Comparison of ENCODE assay signal across 17 cellular contexts in the genomic region with DNA sequence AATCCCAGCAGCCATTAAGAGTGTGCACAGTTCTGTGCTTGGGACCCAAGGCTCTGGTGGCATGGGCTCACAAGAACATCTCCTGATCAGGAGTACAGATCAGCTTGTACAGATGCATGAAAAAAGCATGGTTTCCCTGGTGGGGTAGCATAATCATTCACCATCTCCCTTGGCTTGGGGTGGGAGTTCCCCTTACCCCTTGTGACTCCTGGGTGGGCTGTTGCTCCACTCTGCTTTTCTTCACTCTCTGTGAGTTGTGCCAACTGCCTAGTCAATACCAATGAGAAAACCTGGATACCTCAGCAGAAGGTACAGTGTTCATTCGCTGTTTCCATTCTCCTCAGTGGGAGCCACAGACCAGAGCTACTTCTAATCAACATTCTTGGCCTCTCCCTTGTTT. TPM values are rescaled to one million over a fixed set of nuclear protein-coding genes. Genes with fewer than 3 reads are reported as not detected.
DNase-seq lines count a peak whose midpoint lies in the region; ATAC-seq, FAIRE-seq and TF ChIP-seq lines count a peak whose summit lies in the region.
"Had no signal": no experiment of that assay in that cellular context is flagged by ENCODE, and none has a peak within 500 bp of the region (broad histone marks: within the 10 kb centered on the region; RNA-seq: fewer than 3 reads in every experiment).

No MANE protein-coding gene starts in this region.

- no peak for TF ChIP-seq RAD21 in GM12878 (IDR thresholded peaks at IDR 0.05; ENCODE audit: insufficient read depth, low read depth, low read length)

- POLR2A ChIA-PET in Caco-2 (lab: Charles Lee) (no interaction called here), GM12878 (lab: Charles Lee) (interaction anchor here (0.6 to 0.9 kb wide), 2 partner anchors 12 to 225 kb away, joined by 3 read pairs; no protein-coding TSS in a partner anchor)

- H3K27me3 ChIP-seq in Caco-2 (replicated peaks; ENCODE audit: control insufficient read depth, insufficient read depth, low read length): no peaks in the 10 kb centered on the region
- H3K27me3 ChIP-seq in GM12878 (replicated peaks in 1 of 2; ENCODE audit: control insufficient read depth in 2 of 2, insufficient read depth in 2 of 2, low read length in 1 of 2): no peaks in the 10 kb centered on the region
- no peaks in the 10 kb centered on the region for H3K27me3 ChIP-seq in tibial nerve
- H3K27me3 ChIP-seq: BLaER1 treated with 17β-estradiol and CSF1 and Interleukin-3, amounts not matched to agents 10 nM and 100 nM had no signal

- H3K36me3 Mint-ChIP-seq in Caco-2 (ENCODE audit: insufficient read depth, unreplicated experiment) (no peaks in the 10 kb centered on the region), naive B cell (peaks cover 10 to 17% of the 10 kb centered on the region in 2 donors)
- H3K36me3 Mint-ChIP-seq: CD8-positive, alpha-beta T cell had no signal

- H3K9me3 Mint-ChIP-seq in Caco-2 (ENCODE audit: unreplicated experiment) (peaks cover 8% of the 10 kb centered on the region), naive B cell (peaks cover 2 to 23% (median 7%) of the 10 kb centered on the region in 7 donors)

- no peak for DNase-seq in Caco-2
- no peak for DNase-seq in GM12878 (ENCODE audit: low read depth, low spot score)
- no peak for DNase-seq in naive B cell
- no peak for DNase-seq in HT-29 (ENCODE audit: low spot score)
- DNase-seq in DMS53 (lab: John Stamatoyannopoulos, UW): no peak
- DNase-seq in NAMALWA (ENCODE audit: low spot score): no peak
- no peak for DNase-seq in tibial nerve (ENCODE audit: low spot score in 2 of 2)
- DNase-seq: 8988T; CD8-positive, alpha-beta T cell; DMS 273 treated with DMSO at 0.1 percent for 48 hours; H9 had no signal

- H3K79me2 ChIP-seq in GM12878 (ENCODE audit: control insufficient read depth, insufficient read depth, low read length): no peaks in the 10 kb centered on the region

- BruUV-seq in Caco-2 (replicated peaks; lab: Mats Ljungman, UMichigan) (no TSS peak), GM12878 (replicated peaks; lab: Mats Ljungman, UMichigan) (no TSS peak)

- intact Hi-C loops in Caco-2 (cut with micrococcal nuclease; ENCODE audit: unreplicated experiment) (no loop called here), GM12878 (cut with micrococcal nuclease; ENCODE audit: unreplicated experiment) (no loop called here)

- TF ChIP-seq EP300 in GM12878 (IDR thresholded peaks at IDR 0.05; ENCODE audit: borderline replicate concordance in 1 of 2, control insufficient read depth in 1 of 2, low read depth in 2 of 2, low read length in 2 of 2) (no peak), tibial nerve (IDR thresholded peaks at IDR 0.05) (no peak)

- H3K4me3 ChIP-seq in Caco-2 (ENCODE audit: low read depth, low read length): no peak overlapping the region
- H3K4me3 ChIP-seq in GM12878: no peak overlapping the region
- no peak overlapping the region for H3K4me3 ChIP-seq in tibial nerve
- H3K4me3 ChIP-seq: BLaER1 treated with 17β-estradiol and CSF1 and Interleukin-3, amounts not matched to agents 10 nM and 100 nM had no signal

- ATAC-seq in GM12878 (peak; percentile 22; the same call in 2 of the 3 replicates), naive B cell (ENCODE audit: low read depth in 2 of 2) (peak in 1 of 2 donors; percentile 54)
- ATAC-seq: CD8-positive, alpha-beta T cell had no signal

- H2AFZ ChIP-seq in GM12878 (ENCODE audit: control insufficient read depth, low read depth, low read length): no peak overlapping the region

- SMC1A ChIA-PET in GM12878 (lab: Charles Lee; ENCODE audit: uncharacterized antibody, unreplicated experiment): interaction anchor here (0.9 kb wide), 1 partner anchor 59 kb away, joined by 3 read pairs; no protein-coding TSS in a partner anchor

- no peak for FAIRE-seq in GM12878 (lab: Jason Lieb, UNC)
- FAIRE-seq: G401.6, GM19239, H1 had no signal

- no peaks in the 10 kb centered on the region for H3K4me1 Mint-ChIP-seq in Caco-2 (ENCODE audit: low read depth, unreplicated experiment)
- H3K4me1 Mint-ChIP-seq in naive B cell: peaks cover 23 to 34% (median 24%) of the 10 kb centered on the region in 3 donors
- H3K4me1 Mint-ChIP-seq: H9 had no signal

- H3K27me3 Mint-ChIP-seq in Caco-2 (ENCODE audit: insufficient read depth, unreplicated experiment): no peaks in the 10 kb centered on the region
- H3K27me3 Mint-ChIP-seq in naive B cell: no peaks in the 10 kb centered on the region

- no peak for TF ChIP-seq POLR2A in GM12878 (IDR thresholded peaks at IDR 0.05; ENCODE audit: low read depth, low read length)
- TF ChIP-seq POLR2A in tibial nerve (IDR thresholded peaks at IDR 0.05): no peak

- H3K4me3 Mint-ChIP-seq in Caco-2 (ENCODE audit: unreplicated experiment) (no peak overlapping the region), naive B cell (peak overlapping the region in 5 of 8 donors; percentile 2 to 64 (median 36))
- H3K4me3 Mint-ChIP-seq: CD8-positive, alpha-beta T cell; H9 had no signal

- H3K9me3 ChIP-seq in Caco-2 (no peaks in the 10 kb centered on the region), GM12878 (replicated peaks; ENCODE audit: control insufficient read depth, insufficient read depth, low read length) (peaks cover 5% of the 10 kb centered on the region; the same call in 2 of the 3 replicates), tibial nerve (no peaks in the 10 kb centered on the region)

- no peak for TF ChIP-seq CTCF in Caco-2 (IDR thresholded peaks at IDR 0.05; ENCODE audit: insufficient read depth in 1 of 2, low read depth in 1 of 2, low read length in 1 of 2, severe bottlenecking in 1 of 2, unreplicated experiment in 1 of 2)
- no peak for TF ChIP-seq CTCF in GM12878 (IDR thresholded peaks at IDR 0.05 in 2 of 3, conservative IDR thresholded peaks at IDR 0.05 in 1 of 3; ENCODE audit: control insufficient read depth in 2 of 3, extremely low read depth in 1 of 3, insufficient read depth in 1 of 3, low read depth in 3 of 3, low read length in 3 of 3)
- TF ChIP-seq CTCF in tibial nerve (IDR thresholded peaks at IDR 0.05): no peak

- no peak overlapping the region for H3K4me2 ChIP-seq in GM12878 (ENCODE audit: control insufficient read depth, insufficient read depth)
- H3K4me2 ChIP-seq: BLaER1 treated with 17β-estradiol and CSF1 and Interleukin-3, amounts not matched to agents 10 nM and 100 nM had no signal

- 60% methylated on average over 1 of the region's 1 CpG for WGBS in GM12878 (ENCODE audit: insufficient coverage, insufficient replicate concordance, low lambda C conversion rate, missing lambda C conversion rate)
- 62 to 94% methylated on average over 1 of the region's 1 CpG for WGBS in tibial nerve, 2 donors

- no peak overlapping the region for H3K9ac ChIP-seq in GM12878 (ENCODE audit: control insufficient read depth, insufficient read depth, low read length)
- H3K9ac ChIP-seq: BLaER1 treated with 17β-estradiol and CSF1 and Interleukin-3, amounts not matched to agents 10 nM and 100 nM had no signal

- peak overlapping the region; percentile 41 for H3K27ac Mint-ChIP-seq in Caco-2 (ENCODE audit: unreplicated experiment)
- peak overlapping the region in 5 of 6 donors; percentile 51 to 96 (median 81) for H3K27ac Mint-ChIP-seq in naive B cell
- H3K27ac Mint-ChIP-seq: CD8-positive, alpha-beta T cell had no signal

- RAD21 ChIA-PET in GM12878 (lab: Charles Lee; ENCODE audit: unreplicated experiment): interaction anchor here (0.8 kb wide), 1 partner anchor 11 kb away, joined by 3 read pairs; no protein-coding TSS in a partner anchor

- H3K36me3 ChIP-seq in Caco-2 (ENCODE audit: control insufficient read depth, insufficient read depth, low read length) (no peaks in the 10 kb centered on the region), GM12878 (ENCODE audit: control insufficient read depth in 2 of 2, insufficient read depth in 2 of 2, low read length in 1 of 2) (no peaks in the 10 kb centered on the region), tibial nerve (no peaks in the 10 kb centered on the region)
- H3K36me3 ChIP-seq: BLaER1 treated with 17β-estradiol and CSF1 and Interleukin-3, amounts not matched to agents 10 nM and 100 nM had no signal

- no peak overlapping the region for H3K27ac ChIP-seq in GM12878 (ENCODE audit: control insufficient read depth, insufficient read depth)
- H3K27ac ChIP-seq in tibial nerve: no peak overlapping the region
- H3K27ac ChIP-seq: BLaER1 treated with 17β-estradiol and CSF1 and Interleukin-3, amounts not matched to agents 10 nM and 100 nM had no signal

- CTCF ChIA-PET in Caco-2 (lab: Charles Lee): no interaction called here
- CTCF ChIA-PET in GM12878 (lab: Yijun Ruan, JAX): no interaction called here

- no peaks in the 10 kb centered on the region for H3K4me1 ChIP-seq in Caco-2
- H3K4me1 ChIP-seq in GM12878 (ENCODE audit: control insufficient read depth, insufficient read depth, low read length): peaks cover 9% of the 10 kb centered on the region; the same call in 1 of the 2 replicates
- no peaks in the 10 kb centered on the region for H3K4me1 ChIP-seq in tibial nerve

- in situ Hi-C loops in GM12878 (cut with MboI): no loop called here

- no peaks in the 10 kb centered on the region for H4K20me1 ChIP-seq in GM12878 (ENCODE audit: control insufficient read depth, insufficient read depth)
- H4K20me1 ChIP-seq: BLaER1 treated with 17β-estradiol and CSF1 and Interleukin-3, amounts not matched to agents 10 nM and 100 nM had no signal

RNA-seq across cellular contexts. Expression of a gene that starts 13.6 kb away (rescaled TPM):
- total RNA-seq in Caco-2 (2022) (not detected in 2 replicates), GM12878 (2014; rRNA removed) (127 and 148 TPM in 2 replicates), GM12878 (2014; rRNA removed; fragmentation: Illumina TruSeq; extraction: Trizol) (70.6 and 77.7 TPM in 2 replicates), GM12878 (2021) (119 and 121 TPM in 2 replicates), tibial nerve (10 to 100 TPM in 1 of 4 donors, 1 to 10 TPM in 2, under 1 TPM in 1; 0.90 to 12.0 (median 3.0) TPM)
- 33.4 and 35.5 TPM in 2 replicates for total RNA-seq in GM12878 (2013; cell fraction: nucleolus; rRNA removed)
- polyA plus RNA-seq in GM12878 (2011; ENCODE audit: low read depth): 59.9 TPM
- polyA plus RNA-seq in GM12878 (2011; rRNA removed) (253 and 403 TPM in 2 replicates), GM12878 (2014; fragmentation: Illumina TruSeq; extraction: Trizol) (46.4 and 73.9 TPM in 2 replicates), GM12878 (2014; fragmentation: Nextera tagmentation; extraction: Ambion mirVana) (10 to 100 TPM; 38.1 to 66.1 TPM), GM12878 (2014; rRNA removed) (106 and 112 TPM in 2 replicates), GM12878 (2016; fragmentation: Nextera tagmentation; extraction: Ambion mirVana) (10 to 100 TPM; 85.5 to 97.3 TPM), naive B cell (ENCODE audit: low read depth in 6 of 6) (1,000 to 10,000 TPM in 5 of 6 donors, 100 to 1,000 TPM in 1; 140 to 2,258 (median 1,433) TPM)
- 441 and 443 TPM in 2 replicates for polyA plus RNA-seq in GM12878 (2011; cell fraction: cytosol; rRNA removed)
- polyA plus RNA-seq in GM12878 (2011; cell fraction: nucleus; rRNA removed): 161 and 278 TPM in 2 replicates
- 229 and 247 TPM in 2 replicates for polyA plus RNA-seq in GM12878 (2012)
- polyA minus RNA-seq in GM12878 (2011; rRNA and poly(A)+ RNA removed): 133 and 245 TPM in 2 replicates
- 80.3 and 81.3 TPM in 2 replicates for polyA minus RNA-seq in GM12878 (2011; cell fraction: cytosol; rRNA and poly(A)+ RNA removed)
- 64.9 and 68.1 TPM in 2 replicates for polyA minus RNA-seq in GM12878 (2011; cell fraction: nucleus; rRNA and poly(A)+ RNA removed)
- not detected in 2 replicates for total RNA-seq in HT-29 (2014; rRNA removed; shearing (Covaris generic))
- total RNA-seq: A673 had no signal
- polyA plus RNA-seq: AG04450 had no signal

RNA-seq across cellular contexts. Expression of a gene that starts 42.8 kb away (rescaled TPM):
- total RNA-seq in Caco-2 (2022) (not detected in 2 replicates), GM12878 (2014; rRNA removed) (395 and 433 TPM in 2 replicates), GM12878 (2014; rRNA removed; fragmentation: Illumina TruSeq; extraction: Trizol) (498 and 529 TPM in 2 replicates), GM12878 (2021) (664 and 712 TPM in 2 replicates), tibial nerve (10 to 100 TPM in 1 of 4 donors, 1 to 10 TPM in 2, under 1 TPM in 1; 0.30 to 17.2 (median 9.2) TPM)
- total RNA-seq in GM12878 (2013; cell fraction: nucleolus; rRNA removed): 554 and 568 TPM in 2 replicates
- 695 TPM for polyA plus RNA-seq in GM12878 (2011; ENCODE audit: low read depth)
- polyA plus RNA-seq in GM12878 (2011; rRNA removed) (1,353 and 1,769 TPM in 2 replicates), GM12878 (2014; fragmentation: Illumina TruSeq; extraction: Trizol) (792 and 799 TPM in 2 replicates), GM12878 (2014; fragmentation: Nextera tagmentation; extraction: Ambion mirVana) (100 to 1,000 TPM; 327 to 423 TPM), GM12878 (2014; rRNA removed) (515 and 552 TPM in 2 replicates), GM12878 (2016; fragmentation: Nextera tagmentation; extraction: Ambion mirVana) (100 to 1,000 TPM; 289 to 291 TPM), naive B cell (ENCODE audit: low read depth in 6 of 6) (1,000 to 10,000 TPM in 2 of 6 donors, 100 to 1,000 TPM in 4; 309 to 1,253 (median 783) TPM)
- 1,120 and 1,165 TPM in 2 replicates for polyA plus RNA-seq in GM12878 (2011; cell fraction: cytosol; rRNA removed)
- polyA plus RNA-seq in GM12878 (2011; cell fraction: nucleus; rRNA removed): 377 and 747 TPM in 2 replicates
- polyA plus RNA-seq in GM12878 (2012): 836 and 943 TPM in 2 replicates
- 1,376 and 1,606 TPM in 2 replicates for polyA minus RNA-seq in GM12878 (2011; rRNA and poly(A)+ RNA removed)
- polyA minus RNA-seq in GM12878 (2011; cell fraction: cytosol; rRNA and poly(A)+ RNA removed): 271 and 297 TPM in 2 replicates
- polyA minus RNA-seq in GM12878 (2011; cell fraction: nucleus; rRNA and poly(A)+ RNA removed): 136 and 138 TPM in 2 replicates
- not detected in 2 replicates for total RNA-seq in HT-29 (2014; rRNA removed; shearing (Covaris generic))
- total RNA-seq: A673, H1 had no signal
- polyA plus RNA-seq: AG04450 had no signal

Comparison
In these comparisons a context has a peak if more than half of its experiments do, and no peak if none do; other contexts are left out.
1. RNA of a gene that starts 42.8 kb away (total RNA-seq): 395 to 712 TPM in GM12878; 0.30 to 17.2 TPM in tibial nerve, not detected in Caco-2 and not detected in HT-29; every median in the first group is over 10 times any median in the second.